In genomic region chr16:61654962-61655361, GRCh38 we compare ENCODE assay signal across 17 cellular contexts.
DNase-seq lines count a peak whose midpoint lies in the region; ATAC-seq, FAIRE-seq and TF ChIP-seq lines count a peak whose summit lies in the region.
"Had no signal": no experiment of that assay in that cellular context is flagged by ENCODE, and none has a peak within 500 bp of the region (broad histone marks: within the 10 kb centered on the region; RNA-seq: fewer than 3 reads in every experiment).

No MANE protein-coding gene starts in this region.

- no peaks in the 10 kb centered on the region for H3K36me3 Mint-ChIP-seq in H9 (ENCODE audit: insufficient read depth in 1 of 3, low read depth in 3 of 3)
- H3K36me3 Mint-ChIP-seq: CD8-positive, alpha-beta T cell had no signal

- no peak overlapping the region for H4K91ac ChIP-seq in H9 (ENCODE audit: insufficient read length, low read depth, low read length)

- H3K4me3 ChIP-seq in A673 (ENCODE audit: low read depth, low read length, poor library complexity, severe bottlenecking) (no peak overlapping the region), dorsolateral prefrontal cortex (no peak overlapping the region), body of pancreas (no peak overlapping the region)
- H3K4me3 ChIP-seq: BLaER1 had no signal

- H3K4me1 ChIP-seq in A673 (ENCODE audit: insufficient read depth, low read length, poor library complexity, severe bottlenecking) (no peaks in the 10 kb centered on the region), H9 (ENCODE audit: insufficient read depth, low read length) (no peaks in the 10 kb centered on the region; the same call in 1 of the 2 replicates), body of pancreas (no peaks in the 10 kb centered on the region)
- H3K4me1 ChIP-seq: BLaER1 had no signal

- no peak overlapping the region for H3K23ac ChIP-seq in H9 (ENCODE audit: insufficient read length, low read depth, low read length)

- H3K9ac ChIP-seq in H9 (ENCODE audit: extremely low read depth, insufficient read length, low read length), result no peak overlapping the region
- H3K9ac ChIP-seq: BLaER1 had no signal

- no TSS peak for BruUV-seq in A673 (replicated peaks; lab: Mats Ljungman, UMichigan)

- ATAC-seq in GM19328 (IDR thresholded peaks at IDR 0.05; ENCODE audit: unreplicated experiment) (no peak), body of pancreas (no peak)
- ATAC-seq: CD8-positive, alpha-beta T cell; HCT116 had no signal

- no peak overlapping the region for H3K18ac ChIP-seq in H9 (ENCODE audit: insufficient read length, low read depth, low read length)

- CTCF ChIA-PET in A673 (lab: Charles Lee), result no interaction called here

- H4K5ac ChIP-seq in H9 (ENCODE audit: insufficient read length, low read depth, low read length), result no peak overlapping the region

- H3K27ac Mint-ChIP-seq in H9, result no peak overlapping the region
- H3K27ac Mint-ChIP-seq: CD8-positive, alpha-beta T cell had no signal

- H4K20me1 ChIP-seq in H9 (ENCODE audit: control insufficient read depth, insufficient read depth, insufficient read length), result no peaks in the 10 kb centered on the region
- H4K20me1 ChIP-seq: BLaER1 had no signal

- TF ChIP-seq POLR2A in body of pancreas (IDR thresholded peaks at IDR 0.05), result no peak

- intact Hi-C loops in A673 (cut with micrococcal nuclease; ENCODE audit: unreplicated experiment) (no loop called here), dorsolateral prefrontal cortex (cut with DNase I) (loop anchor here (2.0 to 10.0 kb wide), 3 partner anchors 290 to 387 kb away; no protein-coding TSS in a partner anchor), body of pancreas (cut with DNase I) (no loop called here)

- POLR2A ChIA-PET in A673 (lab: Charles Lee; ENCODE audit: low non-redundant PET), result no interaction called here

- H3K23me2 ChIP-seq in H9 (ENCODE audit: insufficient read length, low read depth, low read length, poor library complexity, severe bottlenecking), result no peaks in the 10 kb centered on the region

- no peak overlapping the region for H3K4ac ChIP-seq in H9 (ENCODE audit: low read depth, low read length)

- FAIRE-seq in D721Med (lab: Jason Lieb, UNC), result no peak

- in situ Hi-C loops in KBM-7 (cut with MboI; ENCODE audit: low pct_unique_long_range_greater_than_20kb, low sequenced_read_pairs), result no loop called here

- no peak overlapping the region for H2BK120ac ChIP-seq in H9 (ENCODE audit: low read depth, low read length, poor library complexity, severe bottlenecking)

- no peak overlapping the region for H2AK5ac ChIP-seq in H9 (ENCODE audit: insufficient read length, low read length)

- no peak overlapping the region for H2AFZ ChIP-seq in H9 (ENCODE audit: low read length)

- TF ChIP-seq CTCF in A673 (conservative IDR thresholded peaks at IDR 0.05; ENCODE audit: low read depth, low read length), result 0 out of 2 replicates have a peak, but pooled peaks have one; percentile 20
- TF ChIP-seq CTCF in H9 (conservative IDR thresholded peaks at IDR 0.05), result peak; percentile 27; the same call in 1 of the 3 replicates
- peak in 52 of 56 donors; percentile 29 to 84 (median 53) for TF ChIP-seq CTCF in dorsolateral prefrontal cortex (IDR thresholded peaks at IDR 0.05 in 54 of 56, conservative IDR thresholded peaks at IDR 0.05 in 2 of 56; ENCODE audit: low read depth in 1 of 56, partially characterized antibody in 56 of 56)
- no peak for TF ChIP-seq CTCF in D721Med (IDR thresholded peaks at IDR 0.05; ENCODE audit: insufficient read depth, missing control alignments)
- TF ChIP-seq CTCF in body of pancreas (IDR thresholded peaks at IDR 0.05), result no peak

- H3K27me3 Mint-ChIP-seq in H9 (ENCODE audit: low read depth), result no peaks in the 10 kb centered on the region

- DNase-seq in A673 (ENCODE audit: low spot score), result no peak
- DNase-seq in H9, result no peak
- DNase-seq in dorsolateral prefrontal cortex, result peak in 2 of 10 donors; percentile 37 to 50
- peak; percentile 54 for DNase-seq in inferior parietal cortex (ENCODE audit: extremely low spot score)
- DNase-seq in KBM-7, result no peak
- no peak for DNase-seq in D721Med (ENCODE audit: insufficient read length, low spot score)
- DNase-seq in body of pancreas, result no peak
- DNase-seq: CD8-positive, alpha-beta T cell; DMS79 treated with DMSO at 0.1 percent for 48 hours; NCI-H1105 treated with DMSO at 0.1 percent for 48 hours; NCI-H1694 treated with DMSO at 0.1 percent for 48 hours; NCI-H2107; NCI-H226; NCI-H524 treated with DMSO at 0.1 percent for 48 hours had no signal

- H3K36me3 ChIP-seq in A673 (ENCODE audit: insufficient read depth, low read length, poor library complexity, severe bottlenecking) (no peaks in the 10 kb centered on the region), body of pancreas (replicated peaks in 1 of 2; ENCODE audit: insufficient read depth in 1 of 2, low read depth in 2 of 2) (no peaks in the 10 kb centered on the region)
- H3K36me3 ChIP-seq: BLaER1 had no signal

- no peak overlapping the region for H2BK20ac ChIP-seq in H9 (ENCODE audit: low read depth, low read length, poor library complexity, severe bottlenecking)

- H2BK15ac ChIP-seq in H9 (ENCODE audit: low read depth, low read length), result no peak overlapping the region

- H3K79me2 ChIP-seq in H9 (ENCODE audit: insufficient read depth, low read length), result no peaks in the 10 kb centered on the region

- no peak overlapping the region for H3K4me3 Mint-ChIP-seq in H9
- H3K4me3 Mint-ChIP-seq: CD8-positive, alpha-beta T cell had no signal

- no peak overlapping the region for H3K27ac ChIP-seq in A673 (ENCODE audit: low read depth, low read length, poor library complexity, severe bottlenecking)
- no peak overlapping the region for H3K27ac ChIP-seq in H9 (ENCODE audit: insufficient read length, low read depth, low read length)
- H3K27ac ChIP-seq in dorsolateral prefrontal cortex, result peak overlapping the region in 4 of 59 donors; percentile 30 to 51 (median 46)
- no peak overlapping the region for H3K27ac ChIP-seq in body of pancreas
- H3K27ac ChIP-seq: BLaER1 had no signal

- no peak overlapping the region for H3K56ac ChIP-seq in H9 (ENCODE audit: insufficient read length, low read depth, low read length)

- H3K79me1 ChIP-seq in H9 (ENCODE audit: insufficient read depth, low read depth, low read length, poor library complexity, severe bottlenecking), result no peaks in the 10 kb centered on the region

- no peak overlapping the region for H3K14ac ChIP-seq in H9 (ENCODE audit: insufficient read depth, low read length)

- no peaks in the 10 kb centered on the region for H3K9me3 ChIP-seq in A673 (ENCODE audit: low read depth, low read length, poor library complexity, severe bottlenecking)
- H3K9me3 ChIP-seq in H9 (ENCODE audit: control insufficient read depth, low read depth, low read length), result no peaks in the 10 kb centered on the region
- no peaks in the 10 kb centered on the region for H3K9me3 ChIP-seq in body of pancreas
- H3K9me3 ChIP-seq: BLaER1 had no signal

- no peak overlapping the region for H3K4me2 ChIP-seq in H9 (ENCODE audit: insufficient read depth, insufficient read length, low read length)
- H3K4me2 ChIP-seq: BLaER1 had no signal

- no CpG with 5 or more reads among the region's 4 CpGs for WGBS in H9 (ENCODE audit: extremely low coverage, insufficient read length, low lambda C conversion rate)
- 64 to 75% methylated on average over 4 of the region's 4 CpGs for WGBS in body of pancreas, 2 donors

- no peak overlapping the region for H4K8ac ChIP-seq in H9 (replicated peaks; ENCODE audit: insufficient read length, low read depth, low read length)

- H2BK12ac ChIP-seq in H9 (ENCODE audit: insufficient read length, low read depth, low read length), result no peak overlapping the region

- no peaks in the 10 kb centered on the region for H3K27me3 ChIP-seq in A673 (replicated peaks; ENCODE audit: insufficient read depth, low read depth, low read length, poor library complexity)
- H3K27me3 ChIP-seq in H9 (ENCODE audit: insufficient read depth, low read length), result no peaks in the 10 kb centered on the region
- no peaks in the 10 kb centered on the region for H3K27me3 ChIP-seq in dorsolateral prefrontal cortex
- H3K27me3 ChIP-seq in body of pancreas, result no peaks in the 10 kb centered on the region
- H3K27me3 ChIP-seq: BLaER1 had no signal

- H3K9me3 Mint-ChIP-seq in H9, result no peaks in the 10 kb centered on the region; a peak in 1 of 5 replicates

- no peak overlapping the region for H2BK5ac ChIP-seq in H9 (ENCODE audit: insufficient read length, low read length)

- no peak overlapping the region for H3T11ph ChIP-seq in H9 (ENCODE audit: low read length)

- H3K4me1 Mint-ChIP-seq in H9, result no peaks in the 10 kb centered on the region; a peak in 1 of 4 replicates

Comparison
In these comparisons a context has a peak if more than half of its experiments do, and no peak if none do; other contexts are left out.
1. CTCF ChIP-seq: peak in A673 (single experiment), H9 (single experiment) and dorsolateral prefrontal cortex (52 of 56); none in D721Med (single experiment) and body of pancreas (0 of 7).
2. intact Hi-C loops: an anchor here in dorsolateral prefrontal cortex (2.0 to 10.0 kb wide); none called in A673 and body of pancreas.